1 cellular context compared by ENCODE assay signal in the genomic region with DNA sequence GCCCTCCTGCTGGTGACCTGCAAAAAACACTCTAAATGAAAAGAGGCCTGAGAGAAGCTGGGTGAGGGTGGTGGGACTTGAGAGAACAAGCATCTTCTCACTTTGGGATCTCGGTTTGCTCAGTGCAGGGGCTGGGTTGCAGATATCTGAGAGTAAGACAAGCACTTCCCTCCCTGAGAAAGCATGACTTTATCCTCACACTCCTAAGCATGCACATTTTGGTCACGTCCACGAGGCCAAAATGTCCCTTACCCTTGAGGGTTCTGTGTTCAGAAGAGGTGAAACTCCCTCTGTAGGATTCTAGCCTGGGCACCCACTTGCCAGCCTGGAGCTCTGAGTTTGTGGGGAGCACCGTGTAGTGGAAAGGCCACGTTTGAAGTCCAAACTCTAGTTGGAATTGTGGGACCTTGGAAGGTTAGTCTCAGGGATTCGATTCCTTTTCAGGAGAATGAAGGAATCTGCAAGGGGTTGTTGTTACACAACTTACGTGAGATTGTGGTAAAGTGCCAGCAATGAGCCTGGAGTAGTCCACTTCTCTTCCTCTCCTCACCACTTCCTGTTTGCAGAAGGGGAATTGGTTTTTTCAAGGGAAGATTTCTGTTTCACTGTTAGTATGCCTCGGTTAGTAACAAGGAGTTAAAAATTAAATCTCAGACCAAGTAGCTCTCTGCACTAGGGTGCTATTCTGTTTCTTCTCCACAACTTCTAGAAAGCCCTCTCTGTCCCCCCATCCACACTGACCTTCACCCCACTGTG.
A peak's percentile ranks its signal among the peaks of the same experiment; 100 is the strongest.
TF ChIP-seq lines count a peak whose summit lies in the region.

No MANE protein-coding gene starts in this region.

TF ChIP-seq in GM12878, 131 proteins besides CTCF, POLR2A, EP300 and RAD21 (continues in another document):
- no peak for TF ChIP-seq SMC3 (IDR thresholded peaks at IDR 0.05; ENCODE audit: borderline replicate concordance, low read length)
- TF ChIP-seq, protein P1, sequence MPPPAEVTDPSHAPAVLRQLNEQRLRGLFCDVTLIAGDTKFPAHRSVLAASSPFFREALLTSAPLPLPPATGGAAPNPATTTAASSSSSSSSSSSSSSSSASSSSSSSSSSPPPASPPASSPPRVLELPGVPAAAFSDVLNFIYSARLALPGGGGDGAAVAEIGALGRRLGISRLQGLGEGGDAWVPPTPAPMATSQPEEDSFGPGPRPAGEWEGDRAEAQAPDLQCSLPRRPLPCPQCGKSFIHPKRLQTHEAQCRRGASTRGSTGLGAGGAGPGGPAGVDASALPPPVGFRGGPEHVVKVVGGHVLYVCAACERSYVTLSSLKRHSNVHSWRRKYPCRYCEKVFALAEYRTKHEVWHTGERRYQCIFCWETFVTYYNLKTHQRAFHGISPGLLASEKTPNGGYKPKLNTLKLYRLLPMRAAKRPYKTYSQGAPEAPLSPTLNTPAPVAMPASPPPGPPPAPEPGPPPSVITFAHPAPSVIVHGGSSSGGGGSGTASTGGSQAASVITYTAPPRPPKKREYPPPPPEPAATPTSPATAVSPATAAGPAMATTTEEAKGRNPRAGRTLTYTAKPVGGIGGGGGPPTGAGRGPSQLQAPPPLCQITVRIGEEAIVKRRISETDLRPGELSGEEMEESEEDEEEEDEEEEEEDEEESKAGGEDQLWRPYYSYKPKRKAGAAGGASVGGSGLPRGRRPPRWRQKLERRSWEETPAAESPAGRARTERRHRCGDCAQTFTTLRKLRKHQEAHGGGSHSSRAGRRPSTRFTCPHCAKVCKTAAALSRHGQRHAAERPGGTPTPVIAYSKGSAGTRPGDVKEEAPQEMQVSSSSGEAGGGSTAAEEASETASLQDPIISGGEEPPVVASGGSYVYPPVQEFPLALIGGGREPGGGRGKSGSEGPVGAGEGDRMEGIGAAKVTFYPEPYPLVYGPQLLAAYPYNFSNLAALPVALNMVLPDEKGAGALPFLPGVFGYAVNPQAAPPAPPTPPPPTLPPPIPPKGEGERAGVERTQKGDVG (CRISPR knock-in tag; IDR thresholded peaks at IDR 0.05): no peak
- TF ChIP-seq, protein P2, sequence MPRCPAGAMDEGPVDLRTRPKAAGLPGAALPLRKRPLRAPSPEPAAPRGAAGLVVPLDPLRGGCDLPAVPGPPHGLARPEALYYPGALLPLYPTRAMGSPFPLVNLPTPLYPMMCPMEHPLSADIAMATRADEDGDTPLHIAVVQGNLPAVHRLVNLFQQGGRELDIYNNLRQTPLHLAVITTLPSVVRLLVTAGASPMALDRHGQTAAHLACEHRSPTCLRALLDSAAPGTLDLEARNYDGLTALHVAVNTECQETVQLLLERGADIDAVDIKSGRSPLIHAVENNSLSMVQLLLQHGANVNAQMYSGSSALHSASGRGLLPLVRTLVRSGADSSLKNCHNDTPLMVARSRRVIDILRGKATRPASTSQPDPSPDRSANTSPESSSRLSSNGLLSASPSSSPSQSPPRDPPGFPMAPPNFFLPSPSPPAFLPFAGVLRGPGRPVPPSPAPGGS (IDR thresholded peaks at IDR 0.05; ENCODE audit: borderline replicate concordance, insufficient read depth, low read depth, low read length, poor library complexity, severe bottlenecking): no peak
- no peak for TF ChIP-seq KLF5 (IDR thresholded peaks at IDR 0.05; ENCODE audit: partially characterized antibody)
- TF ChIP-seq ETV6 (conservative IDR thresholded peaks at IDR 0.05 in 1 of 2, IDR thresholded peaks at IDR 0.05 in 1 of 2; ENCODE audit: borderline replicate concordance in 1 of 2, low read depth in 1 of 2): peak in 1 of 2 experiments; percentile 88; a peak in 2 of 4 replicates
- TF ChIP-seq NR2C2 (IDR thresholded peaks at IDR 0.05; ENCODE audit: borderline replicate concordance, control insufficient read depth, insufficient read length, low read depth): no peak
- TF ChIP-seq, protein P3, sequence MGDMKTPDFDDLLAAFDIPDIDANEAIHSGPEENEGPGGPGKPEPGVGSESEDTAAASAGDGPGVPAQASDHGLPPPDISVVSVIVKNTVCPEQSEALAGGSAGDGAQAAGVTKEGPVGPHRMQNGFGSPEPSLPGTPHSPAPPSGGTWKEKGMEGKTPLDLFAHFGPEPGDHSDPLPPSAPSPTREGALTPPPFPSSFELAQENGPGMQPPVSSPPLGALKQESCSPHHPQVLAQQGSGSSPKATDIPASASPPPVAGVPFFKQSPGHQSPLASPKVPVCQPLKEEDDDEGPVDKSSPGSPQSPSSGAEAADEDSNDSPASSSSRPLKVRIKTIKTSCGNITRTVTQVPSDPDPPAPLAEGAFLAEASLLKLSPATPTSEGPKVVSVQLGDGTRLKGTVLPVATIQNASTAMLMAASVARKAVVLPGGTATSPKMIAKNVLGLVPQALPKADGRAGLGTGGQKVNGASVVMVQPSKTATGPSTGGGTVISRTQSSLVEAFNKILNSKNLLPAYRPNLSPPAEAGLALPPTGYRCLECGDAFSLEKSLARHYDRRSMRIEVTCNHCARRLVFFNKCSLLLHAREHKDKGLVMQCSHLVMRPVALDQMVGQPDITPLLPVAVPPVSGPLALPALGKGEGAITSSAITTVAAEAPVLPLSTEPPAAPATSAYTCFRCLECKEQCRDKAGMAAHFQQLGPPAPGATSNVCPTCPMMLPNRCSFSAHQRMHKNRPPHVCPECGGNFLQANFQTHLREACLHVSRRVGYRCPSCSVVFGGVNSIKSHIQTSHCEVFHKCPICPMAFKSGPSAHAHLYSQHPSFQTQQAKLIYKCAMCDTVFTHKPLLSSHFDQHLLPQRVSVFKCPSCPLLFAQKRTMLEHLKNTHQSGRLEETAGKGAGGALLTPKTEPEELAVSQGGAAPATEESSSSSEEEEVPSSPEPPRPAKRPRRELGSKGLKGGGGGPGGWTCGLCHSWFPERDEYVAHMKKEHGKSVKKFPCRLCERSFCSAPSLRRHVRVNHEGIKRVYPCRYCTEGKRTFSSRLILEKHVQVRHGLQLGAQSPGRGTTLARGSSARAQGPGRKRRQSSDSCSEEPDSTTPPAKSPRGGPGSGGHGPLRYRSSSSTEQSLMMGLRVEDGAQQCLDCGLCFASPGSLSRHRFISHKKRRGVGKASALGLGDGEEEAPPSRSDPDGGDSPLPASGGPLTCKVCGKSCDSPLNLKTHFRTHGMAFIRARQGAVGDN (IDR thresholded peaks at IDR 0.05): peak; percentile 80
- TF ChIP-seq POU2F2 (IDR thresholded peaks at IDR 0.05; ENCODE audit: borderline replicate concordance, low read depth, low read length): no peak
- no peak for TF ChIP-seq MEF2A (IDR thresholded peaks at IDR 0.05; ENCODE audit: insufficient read depth, low read depth, low read length)
- peak; percentile 87 for TF ChIP-seq SPI1 (IDR thresholded peaks at IDR 0.05; ENCODE audit: borderline replicate concordance, insufficient read depth, low read depth, low read length)
- peak; percentile 71; the same call in 1 of the 2 replicates for TF ChIP-seq MTA2 (IDR thresholded peaks at IDR 0.05; ENCODE audit: low read depth)
- TF ChIP-seq IKZF1 (conservative IDR thresholded peaks at IDR 0.05): peak; percentile 94
- TF ChIP-seq SRF (IDR thresholded peaks at IDR 0.05; ENCODE audit: low read depth in 2 of 2, low read length in 2 of 2): no peak
- TF ChIP-seq GATAD2B (conservative IDR thresholded peaks at IDR 0.05; ENCODE audit: low read depth): peak; percentile 70
- TF ChIP-seq SREBF2 (IDR thresholded peaks at IDR 0.05; ENCODE audit: low read length): no peak
- TF ChIP-seq, protein P4, sequence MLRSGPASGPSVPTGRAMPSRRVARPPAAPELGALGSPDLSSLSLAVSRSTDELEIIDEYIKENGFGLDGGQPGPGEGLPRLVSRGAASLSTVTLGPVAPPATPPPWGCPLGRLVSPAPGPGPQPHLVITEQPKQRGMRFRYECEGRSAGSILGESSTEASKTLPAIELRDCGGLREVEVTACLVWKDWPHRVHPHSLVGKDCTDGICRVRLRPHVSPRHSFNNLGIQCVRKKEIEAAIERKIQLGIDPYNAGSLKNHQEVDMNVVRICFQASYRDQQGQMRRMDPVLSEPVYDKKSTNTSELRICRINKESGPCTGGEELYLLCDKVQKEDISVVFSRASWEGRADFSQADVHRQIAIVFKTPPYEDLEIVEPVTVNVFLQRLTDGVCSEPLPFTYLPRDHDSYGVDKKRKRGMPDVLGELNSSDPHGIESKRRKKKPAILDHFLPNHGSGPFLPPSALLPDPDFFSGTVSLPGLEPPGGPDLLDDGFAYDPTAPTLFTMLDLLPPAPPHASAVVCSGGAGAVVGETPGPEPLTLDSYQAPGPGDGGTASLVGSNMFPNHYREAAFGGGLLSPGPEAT (IDR thresholded peaks at IDR 0.05; ENCODE audit: low read depth): peak; percentile 83
- no peak for TF ChIP-seq NFYA (IDR thresholded peaks at IDR 0.05; ENCODE audit: borderline replicate concordance, low read depth, low read length)
- no peak for TF ChIP-seq FOXM1 (IDR thresholded peaks at IDR 0.05; ENCODE audit: low read depth, low read length)
- no peak for TF ChIP-seq SIN3A (IDR thresholded peaks at IDR 0.05; ENCODE audit: low read depth, low read length)
- no peak for TF ChIP-seq ZNF384 (IDR thresholded peaks at IDR 0.05; ENCODE audit: borderline replicate concordance, low read depth, low read length)
- TF ChIP-seq FOS (IDR thresholded peaks at IDR 0.05; ENCODE audit: borderline replicate concordance, extremely low read depth, insufficient read length): no peak
- TF ChIP-seq MEF2B (IDR thresholded peaks at IDR 0.05; ENCODE audit: partially characterized antibody, poor library complexity, severe bottlenecking): no peak
- no peak for TF ChIP-seq ZZZ3 (IDR thresholded peaks at IDR 0.05; ENCODE audit: control insufficient read depth, insufficient read length, low read depth)
- TF ChIP-seq TCF12 (IDR thresholded peaks at IDR 0.05; ENCODE audit: low read depth, low read length): no peak
- TF ChIP-seq, protein P5, sequence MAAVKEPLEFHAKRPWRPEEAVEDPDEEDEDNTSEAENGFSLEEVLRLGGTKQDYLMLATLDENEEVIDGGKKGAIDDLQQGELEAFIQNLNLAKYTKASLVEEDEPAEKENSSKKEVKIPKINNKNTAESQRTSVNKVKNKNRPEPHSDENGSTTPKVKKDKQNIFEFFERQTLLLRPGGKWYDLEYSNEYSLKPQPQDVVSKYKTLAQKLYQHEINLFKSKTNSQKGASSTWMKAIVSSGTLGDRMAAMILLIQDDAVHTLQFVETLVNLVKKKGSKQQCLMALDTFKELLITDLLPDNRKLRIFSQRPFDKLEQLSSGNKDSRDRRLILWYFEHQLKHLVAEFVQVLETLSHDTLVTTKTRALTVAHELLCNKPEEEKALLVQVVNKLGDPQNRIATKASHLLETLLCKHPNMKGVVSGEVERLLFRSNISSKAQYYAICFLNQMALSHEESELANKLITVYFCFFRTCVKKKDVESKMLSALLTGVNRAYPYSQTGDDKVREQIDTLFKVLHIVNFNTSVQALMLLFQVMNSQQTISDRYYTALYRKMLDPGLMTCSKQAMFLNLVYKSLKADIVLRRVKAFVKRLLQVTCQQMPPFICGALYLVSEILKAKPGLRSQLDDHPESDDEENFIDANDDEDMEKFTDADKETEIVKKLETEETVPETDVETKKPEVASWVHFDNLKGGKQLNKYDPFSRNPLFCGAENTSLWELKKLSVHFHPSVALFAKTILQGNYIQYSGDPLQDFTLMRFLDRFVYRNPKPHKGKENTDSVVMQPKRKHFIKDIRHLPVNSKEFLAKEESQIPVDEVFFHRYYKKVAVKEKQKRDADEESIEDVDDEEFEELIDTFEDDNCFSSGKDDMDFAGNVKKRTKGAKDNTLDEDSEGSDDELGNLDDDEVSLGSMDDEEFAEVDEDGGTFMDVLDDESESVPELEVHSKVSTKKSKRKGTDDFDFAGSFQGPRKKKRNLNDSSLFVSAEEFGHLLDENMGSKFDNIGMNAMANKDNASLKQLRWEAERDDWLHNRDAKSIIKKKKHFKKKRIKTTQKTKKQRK (IDR thresholded peaks at IDR 0.05; ENCODE audit: low read depth, low read length): no peak
- TF ChIP-seq ASH2L (IDR thresholded peaks at IDR 0.05; ENCODE audit: borderline replicate concordance, low read depth): no peak
- TF ChIP-seq HDAC2 (IDR thresholded peaks at IDR 0.05): no peak
- TF ChIP-seq, protein P6, sequence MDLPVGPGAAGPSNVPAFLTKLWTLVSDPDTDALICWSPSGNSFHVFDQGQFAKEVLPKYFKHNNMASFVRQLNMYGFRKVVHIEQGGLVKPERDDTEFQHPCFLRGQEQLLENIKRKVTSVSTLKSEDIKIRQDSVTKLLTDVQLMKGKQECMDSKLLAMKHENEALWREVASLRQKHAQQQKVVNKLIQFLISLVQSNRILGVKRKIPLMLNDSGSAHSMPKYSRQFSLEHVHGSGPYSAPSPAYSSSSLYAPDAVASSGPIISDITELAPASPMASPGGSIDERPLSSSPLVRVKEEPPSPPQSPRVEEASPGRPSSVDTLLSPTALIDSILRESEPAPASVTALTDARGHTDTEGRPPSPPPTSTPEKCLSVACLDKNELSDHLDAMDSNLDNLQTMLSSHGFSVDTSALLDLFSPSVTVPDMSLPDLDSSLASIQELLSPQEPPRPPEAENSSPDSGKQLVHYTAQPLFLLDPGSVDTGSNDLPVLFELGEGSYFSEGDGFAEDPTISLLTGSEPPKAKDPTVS (IDR thresholded peaks at IDR 0.05; ENCODE audit: low read depth, low read length): no peak
- TF ChIP-seq CBX3 (IDR thresholded peaks at IDR 0.05; ENCODE audit: borderline replicate concordance, low read depth): no peak
- TF ChIP-seq PAX5 (IDR thresholded peaks at IDR 0.05; ENCODE audit: borderline replicate concordance, low read depth, low read length): peak; percentile 14; the same call in 1 of the 2 replicates
- TF ChIP-seq IKZF2 (IDR thresholded peaks at IDR 0.05): peak; percentile 95 to 96
- TF ChIP-seq MYB (IDR thresholded peaks at IDR 0.05; ENCODE audit: borderline replicate concordance, low read depth, low read length): no peak
- TF ChIP-seq, protein P7, sequence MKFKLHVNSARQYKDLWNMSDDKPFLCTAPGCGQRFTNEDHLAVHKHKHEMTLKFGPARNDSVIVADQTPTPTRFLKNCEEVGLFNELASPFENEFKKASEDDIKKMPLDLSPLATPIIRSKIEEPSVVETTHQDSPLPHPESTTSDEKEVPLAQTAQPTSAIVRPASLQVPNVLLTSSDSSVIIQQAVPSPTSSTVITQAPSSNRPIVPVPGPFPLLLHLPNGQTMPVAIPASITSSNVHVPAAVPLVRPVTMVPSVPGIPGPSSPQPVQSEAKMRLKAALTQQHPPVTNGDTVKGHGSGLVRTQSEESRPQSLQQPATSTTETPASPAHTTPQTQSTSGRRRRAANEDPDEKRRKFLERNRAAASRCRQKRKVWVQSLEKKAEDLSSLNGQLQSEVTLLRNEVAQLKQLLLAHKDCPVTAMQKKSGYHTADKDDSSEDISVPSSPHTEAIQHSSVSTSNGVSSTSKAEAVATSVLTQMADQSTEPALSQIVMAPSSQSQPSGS (IDR thresholded peaks at IDR 0.05; ENCODE audit: low read length): 0 out of 2 replicates have a peak, but pooled peaks have one; percentile 30
- TF ChIP-seq EED (IDR thresholded peaks at IDR 0.05; ENCODE audit: low read depth): peak; percentile 90
- no peak for TF ChIP-seq CHD4 (IDR thresholded peaks at IDR 0.05)
- TF ChIP-seq, protein P8, sequence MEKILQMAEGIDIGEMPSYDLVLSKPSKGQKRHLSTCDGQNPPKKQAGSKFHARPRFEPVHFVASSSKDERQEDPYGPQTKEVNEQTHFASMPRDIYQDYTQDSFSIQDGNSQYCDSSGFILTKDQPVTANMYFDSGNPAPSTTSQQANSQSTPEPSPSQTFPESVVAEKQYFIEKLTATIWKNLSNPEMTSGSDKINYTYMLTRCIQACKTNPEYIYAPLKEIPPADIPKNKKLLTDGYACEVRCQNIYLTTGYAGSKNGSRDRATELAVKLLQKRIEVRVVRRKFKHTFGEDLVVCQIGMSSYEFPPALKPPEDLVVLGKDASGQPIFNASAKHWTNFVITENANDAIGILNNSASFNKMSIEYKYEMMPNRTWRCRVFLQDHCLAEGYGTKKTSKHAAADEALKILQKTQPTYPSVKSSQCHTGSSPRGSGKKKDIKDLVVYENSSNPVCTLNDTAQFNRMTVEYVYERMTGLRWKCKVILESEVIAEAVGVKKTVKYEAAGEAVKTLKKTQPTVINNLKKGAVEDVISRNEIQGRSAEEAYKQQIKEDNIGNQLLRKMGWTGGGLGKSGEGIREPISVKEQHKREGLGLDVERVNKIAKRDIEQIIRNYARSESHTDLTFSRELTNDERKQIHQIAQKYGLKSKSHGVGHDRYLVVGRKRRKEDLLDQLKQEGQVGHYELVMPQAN (conservative IDR thresholded peaks at IDR 0.05): no peak
